ENCODE assay signal across 26 cellular contexts in genomic region chr2:25545899-25546298, GRCh38.
"Had no signal": no experiment of that assay in that cellular context is flagged by ENCODE, and none has a peak within 500 bp of the region (broad histone marks: within the 10 kb centered on the region; RNA-seq: fewer than 3 reads in every experiment).

No MANE protein-coding gene starts in this region.

- ATAC-seq: activated CD8-positive, alpha-beta T cell treated with anti-CD3 and anti-CD28 coated beads for 36 hours; Panc1; Right ventricle myocardium inferior; T-cell had no signal

- H3K4me3 ChIP-seq: breast epithelium, MG63, SK-N-MC had no signal

- H3K27ac ChIP-seq: breast epithelium, SK-N-MC, VCaP had no signal

- H3K4me1 ChIP-seq: breast epithelium had no signal

- H3K36me3 ChIP-seq: breast epithelium, MG63 had no signal

- DNase-seq: activated CD4-positive, CD25-positive, alpha-beta regulatory T cell; activated CD8-positive, alpha-beta memory T cell treated with anti-CD3 and anti-CD28 coated beads, Interleukin-2, amount 50 U/mL, for 4 hours; activated CD8-positive, alpha-beta T cell treated with anti-CD3 and anti-CD28 coated beads for 36 hours; activated effector memory CD4-positive, alpha-beta T cell treated with Interleukin-2 at 50 U/mL for 16 hours; activated naive CD4-positive, alpha-beta T cell; aorta; caudate nucleus; MG63; MV-4-11; NCI-H1092 treated with DMSO at 0.1 percent for 48 hours; NCI-H1417 treated with DMSO at 0.1 percent for 48 hours; NCI-H1694; NCI-H2029; NCI-H2107; NCI-H2171 treated with DMSO at 0.1 percent for 48 hours; NCI-H226; NCI-H526 treated with DMSO at 0.1 percent for 48 hours; NCI-H82; OCI-M1; RPMI8226; T-cell had no signal

- H3K9me3 ChIP-seq: breast epithelium, MG63 had no signal

- H3K27me3 ChIP-seq: breast epithelium, MG63 had no signal
